17 cellular contexts compared by ENCODE assay signal in genomic region chr5:173495225-173495904, GRCh38.
DNase-seq lines count a peak whose midpoint lies in the region; ATAC-seq, FAIRE-seq and TF ChIP-seq lines count a peak whose summit lies in the region.
"Had no signal": no experiment of that assay in that cellular context is flagged by ENCODE, and none has a peak within 500 bp of the region (broad histone marks: within the 10 kb centered on the region; RNA-seq: fewer than 3 reads in every experiment).

No MANE protein-coding gene starts in this region.

- POLR2A ChIA-PET in HepG2 (lab: Yijun Ruan, JAX) = no interaction called here

- ATAC-seq in HepG2 (no peak), right lobe of liver (no peak), GM21737 (IDR thresholded peaks at IDR 0.05; ENCODE audit: unreplicated experiment) (no peak), HG03045 (IDR thresholded peaks at IDR 0.05; ENCODE audit: unreplicated experiment) (no peak)
- ATAC-seq: activated T-helper 17 cell treated with anti-CD3 and anti-CD28 coated beads, Interleukin-2, amount 50 U/mL, for 72 hours; stimulated activated naive B cell treated with anti-CD40 and anti-IgM and Interleukin-4, amounts not matched to agents 10 μg/mL and 1 μg/mL and 100 μg/mL, for 72 hours had no signal

- TF ChIP-seq RAD21 in HepG2 (CRISPR knock-in tag; IDR thresholded peaks at IDR 0.05) = no peak

- H3K4me1 ChIP-seq in HepG2 (ENCODE audit: insufficient read depth, low read length) = peaks cover 38% of the 10 kb centered on the region
- H3K4me1 ChIP-seq in right lobe of liver = peaks cover 0 to 16% (median 0%) of the 10 kb centered on the region in 4 donors
- H3K4me1 ChIP-seq in osteoblast (ENCODE audit: insufficient read depth, low read length) = peaks cover 9% of the 10 kb centered on the region
- H3K4me1 ChIP-seq in vagina = peaks cover 10% of the 10 kb centered on the region

- no TSS peak for BruUV-seq in HepG2 (replicated peaks; lab: Mats Ljungman, UMichigan)

- H3K27ac ChIP-seq in HepG2 (ENCODE audit: extremely low read length, insufficient read depth, low read length) (no peak overlapping the region), right lobe of liver (no peak overlapping the region), osteoblast (ENCODE audit: low read depth, low read length) (no peak overlapping the region), vagina (peak overlapping the region; percentile 11)

- in situ Hi-C loops in HepG2 (cut with HindIII; ENCODE audit: extremely low pct_ligation_motif_present, low pct_unique_long_range_greater_than_20kb) = no loop called here

- 50% methylated on average over 3 of the region's 3 CpGs for WGBS in HepG2 (ENCODE audit: low lambda C conversion rate)
- WGBS in right lobe of liver (ENCODE audit: insufficient coverage, low coverage, low lambda C conversion rate, missing lambda C conversion rate) = 71% methylated on average over 3 of the region's 3 CpGs

- H3K4me3 ChIP-seq in HepG2 (replicated peaks in 1 of 3; ENCODE audit: insufficient read depth in 1 of 3, low read depth in 2 of 3, low read length in 3 of 3) = no peak overlapping the region
- H3K4me3 ChIP-seq in right lobe of liver = no peak overlapping the region
- H3K4me3 ChIP-seq in fibroblast of villous mesenchyme (ENCODE audit: low read depth, low read length) = no peak overlapping the region
- H3K4me3 ChIP-seq in osteoblast (ENCODE audit: insufficient read depth, low read length) = no peak overlapping the region
- H3K4me3 ChIP-seq in vagina = no peak overlapping the region
- H3K4me3 ChIP-seq: adrenal gland had no signal

- no peak overlapping the region for H3K9ac ChIP-seq in HepG2 (ENCODE audit: insufficient read depth, low read depth, low read length)

- TF ChIP-seq EP300 in HepG2 (IDR thresholded peaks at IDR 0.05; ENCODE audit: low read depth in 2 of 2, low read length in 2 of 2) (no peak), HepG2 (CRISPR knock-in tag; IDR thresholded peaks at IDR 0.05; ENCODE audit: borderline replicate concordance) (no peak)

- CTCF ChIA-PET in HepG2 (lab: Yijun Ruan, JAX; ENCODE audit: low intra/inter-chr PET ratio, low total read pairs) = no interaction called here

- H3K36me3 ChIP-seq in HepG2 (replicated peaks in 1 of 2; ENCODE audit: control insufficient read depth in 1 of 2, insufficient read depth in 2 of 2, low read length in 2 of 2) (no peaks in the 10 kb centered on the region), right lobe of liver (no peaks in the 10 kb centered on the region), osteoblast (ENCODE audit: insufficient read depth, low read length) (no peaks in the 10 kb centered on the region), vagina (no peaks in the 10 kb centered on the region)
- H3K36me3 ChIP-seq: adrenal gland had no signal

- H4K20me1 ChIP-seq in HepG2 (ENCODE audit: insufficient read depth, low read length) (no peaks in the 10 kb centered on the region), osteoblast (ENCODE audit: insufficient read depth, low read length) (no peaks in the 10 kb centered on the region)

- TF ChIP-seq CTCF in HepG2 (CRISPR knock-in tag; IDR thresholded peaks at IDR 0.05) (no peak), right lobe of liver (IDR thresholded peaks at IDR 0.05) (no peak), fibroblast of villous mesenchyme (IDR thresholded peaks at IDR 0.05; ENCODE audit: insufficient read depth, low read depth, low read length) (no peak), osteoblast (IDR thresholded peaks at IDR 0.05; ENCODE audit: extremely low read depth, low read depth, low read length) (peak; percentile 15), vagina (IDR thresholded peaks at IDR 0.05) (no peak)

- no peak for TF ChIP-seq POLR2A in HepG2 (IDR thresholded peaks at IDR 0.05; ENCODE audit: insufficient read depth in 1 of 2, low read depth in 2 of 2, low read length in 2 of 2)
- TF ChIP-seq POLR2A in right lobe of liver (IDR thresholded peaks at IDR 0.05) = no peak
- TF ChIP-seq POLR2A in vagina (IDR thresholded peaks at IDR 0.05) = no peak

- no peak overlapping the region for H2AFZ ChIP-seq in HepG2 (ENCODE audit: low read length)
- H2AFZ ChIP-seq in osteoblast (ENCODE audit: low read length) = no peak overlapping the region

- H3K9me3 ChIP-seq in HepG2 (ENCODE audit: low read length) (no peaks in the 10 kb centered on the region), right lobe of liver (no peaks in the 10 kb centered on the region), osteoblast (ENCODE audit: low read depth, low read length) (no peaks in the 10 kb centered on the region), vagina (no peaks in the 10 kb centered on the region)
- H3K9me3 ChIP-seq: adrenal gland had no signal

- FAIRE-seq in HepG2 (lab: Jason Lieb, UNC) = no peak
- FAIRE-seq: HTR-8/SVneo had no signal

- intact Hi-C loops in HepG2 (cut with micrococcal nuclease; ENCODE audit: unreplicated experiment) (no loop called here), right lobe of liver (cut with DNase I) (no loop called here), vagina (cut with DNase I) (no loop called here)

- DNase-seq in HepG2 (ENCODE audit: low spot score) (no peak), right lobe of liver (no peak), fibroblast of villous mesenchyme (ENCODE audit: low read depth) (peak; percentile 11), osteoblast (ENCODE audit: insufficient read length, low spot score, missing footprints) (no peak), vagina (ENCODE audit: extremely low spot score in 2 of 2) (peak in 1 of 2 donors; percentile 58), NCI-H82 treated with DMSO at 0.1 percent for 48 hours (lab: John Stamatoyannopoulos, UW; ENCODE audit: unreplicated experiment) (no peak)
- DNase-seq: activated CD4-positive, alpha-beta memory T cell treated with anti-CD3 and anti-CD28 coated beads, Interleukin-2, amount 10 ng/mL, durations not matched to agents 7 days and 5 days; CD8-positive, alpha-beta memory T cell; mammary epithelial cell; NCI-H2081; NCI-H69; stimulated activated naive B cell treated with anti-CD40 and anti-IgM and Interleukin-4, amounts not matched to agents 10 μg/mL and 1 μg/mL and 100 μg/mL, for 72 hours had no signal

- H3K27me3 ChIP-seq in HepG2 (ENCODE audit: control insufficient read depth in 1 of 2, insufficient read depth in 2 of 2, low read length in 2 of 2) (peaks cover 0 to 34% of the 10 kb centered on the region in 2 experiments; a peak in 2 of 5 replicates), right lobe of liver (no peaks in the 10 kb centered on the region), osteoblast (ENCODE audit: insufficient read depth, low read length) (no peaks in the 10 kb centered on the region), vagina (no peaks in the 10 kb centered on the region)
- H3K27me3 ChIP-seq: adrenal gland had no signal

- H3K4me2 ChIP-seq in HepG2 (ENCODE audit: low read depth, low read length) = no peak overlapping the region
- no peak overlapping the region for H3K4me2 ChIP-seq in osteoblast (ENCODE audit: insufficient read depth, low read length)

- H3K79me2 ChIP-seq in HepG2 (ENCODE audit: insufficient read depth, low read length) = no peaks in the 10 kb centered on the region
- H3K79me2 ChIP-seq in osteoblast (ENCODE audit: insufficient read depth, low read length) = no peaks in the 10 kb centered on the region

TF ChIP-seq in HepG2, 621 proteins besides CTCF, POLR2A, EP300 and RAD21:
- TF ChIP-seq ZMAT3 (CRISPR knock-in tag; conservative IDR thresholded peaks at IDR 0.05) (no peak), CBX1 (IDR thresholded peaks at IDR 0.05; ENCODE audit: low read depth) (no peak), ZNF329 (CRISPR knock-in tag; IDR thresholded peaks at IDR 0.05; ENCODE audit: low read depth) (peak; percentile 93)
